Comparison of ENCODE assay signal across 13 cellular contexts in the genomic region with DNA sequence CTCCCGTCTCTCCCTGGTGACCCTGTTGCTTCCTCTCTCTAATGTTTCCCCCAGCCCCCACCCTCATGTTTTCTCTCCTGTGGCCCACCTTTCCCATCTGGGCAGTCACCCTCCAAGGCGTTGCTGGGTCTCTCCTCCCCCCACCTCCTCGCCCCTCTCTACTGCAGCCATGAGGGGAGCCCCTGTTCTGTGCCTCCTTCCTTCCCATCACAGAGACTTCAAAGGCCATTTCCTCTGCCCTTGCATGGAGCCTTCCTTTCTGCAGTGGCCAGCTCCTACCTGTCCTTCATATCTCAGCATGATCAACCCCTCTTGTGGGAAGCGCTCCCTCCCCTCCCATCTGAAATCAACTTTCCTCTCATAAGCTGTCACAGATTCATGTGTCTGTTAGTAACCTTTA.
"Had no signal": no experiment of that assay in that cellular context is flagged by ENCODE, and none has a peak within 500 bp of the region (broad histone marks: within the 10 kb centered on the region; RNA-seq: fewer than 3 reads in every experiment).

No MANE protein-coding gene starts in this region.

- H3K27me3 ChIP-seq: colonic mucosa, neutrophil, suprapubic skin, thyroid gland, uterus had no signal

- H3K27ac ChIP-seq: colonic mucosa, heart left ventricle, neutrophil, suprapubic skin, thyroid gland, uterus had no signal

- H3K4me1 ChIP-seq: colonic mucosa, heart left ventricle, suprapubic skin, thyroid gland, uterus had no signal

- DNase-seq: colonic mucosa; effector CD8-positive, alpha-beta T cell; foreskin melanocyte; heart left ventricle; hippocampal formation; naive thymus-derived CD8-positive, alpha-beta T cell; posterior cingulate gyrus; stimulated activated CD4-positive, alpha-beta T cell treated with anti-CD3 and anti-CD28 coated beads, Interleukin-12 subunit alpha, Interleukin-12 subunit beta, amount 100 ng/mL, for 4 hours; stimulated activated naive CD4-positive, alpha-beta T cell treated with Interleukin-2 at 50 U/mL for 16 hours; thyroid gland; uterus had no signal

- H3K4me3 ChIP-seq: colonic mucosa, heart left ventricle, suprapubic skin, thyroid gland, uterus had no signal

- H3K36me3 ChIP-seq: colonic mucosa, heart left ventricle, neutrophil, suprapubic skin, thyroid gland, uterus had no signal

- ATAC-seq: naive thymus-derived CD8-positive, alpha-beta T cell had no signal

- H3K9me3 ChIP-seq: colonic mucosa, heart left ventricle, neutrophil, suprapubic skin, thyroid gland, uterus had no signal
